In the genomic region with DNA sequence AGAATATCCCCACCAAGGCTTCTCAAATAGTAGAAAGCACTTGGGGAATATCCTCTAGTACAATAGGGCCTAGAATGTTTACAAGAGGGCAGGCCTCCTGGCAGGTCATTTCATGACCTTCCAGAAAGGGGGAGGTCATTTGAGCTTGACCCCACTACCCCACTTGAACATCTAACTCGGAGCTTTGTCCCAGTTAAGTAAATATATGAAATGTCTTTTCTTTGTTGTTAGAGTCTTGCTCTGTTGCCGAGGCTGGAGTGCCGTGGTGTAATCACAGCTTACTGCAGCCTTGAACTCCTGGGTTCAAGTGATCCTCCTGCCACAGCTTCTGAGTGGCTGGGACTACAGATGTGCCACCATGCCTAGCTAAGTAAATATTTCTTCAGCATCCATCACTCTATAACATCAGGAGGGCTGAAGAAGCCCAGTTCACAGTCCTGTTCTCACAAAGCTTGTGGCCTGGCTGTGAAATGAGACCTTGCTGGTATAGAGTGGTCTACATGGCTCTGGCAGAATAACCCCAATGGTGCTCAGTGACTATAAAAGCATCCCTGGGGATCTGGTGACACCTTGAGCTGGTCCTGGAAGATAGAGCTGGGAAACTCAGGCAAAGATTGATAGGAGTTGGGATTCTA, we compare ENCODE assay signal across 1 cellular context.
TF ChIP-seq lines count a peak whose summit lies in the region.

No MANE protein-coding gene starts in this region.

TF ChIP-seq in HepG2, 621 proteins besides CTCF, POLR2A, EP300 and RAD21 (continued from another document and continues in another):
- TF ChIP-seq HHEX (CRISPR knock-in tag; IDR thresholded peaks at IDR 0.05) = no peak
- no peak for TF ChIP-seq SMAD9 (CRISPR knock-in tag; IDR thresholded peaks at IDR 0.05)
- no peak for TF ChIP-seq ZNF296 (CRISPR knock-in tag; conservative IDR thresholded peaks at IDR 0.05)
- TF ChIP-seq, protein P1, sequence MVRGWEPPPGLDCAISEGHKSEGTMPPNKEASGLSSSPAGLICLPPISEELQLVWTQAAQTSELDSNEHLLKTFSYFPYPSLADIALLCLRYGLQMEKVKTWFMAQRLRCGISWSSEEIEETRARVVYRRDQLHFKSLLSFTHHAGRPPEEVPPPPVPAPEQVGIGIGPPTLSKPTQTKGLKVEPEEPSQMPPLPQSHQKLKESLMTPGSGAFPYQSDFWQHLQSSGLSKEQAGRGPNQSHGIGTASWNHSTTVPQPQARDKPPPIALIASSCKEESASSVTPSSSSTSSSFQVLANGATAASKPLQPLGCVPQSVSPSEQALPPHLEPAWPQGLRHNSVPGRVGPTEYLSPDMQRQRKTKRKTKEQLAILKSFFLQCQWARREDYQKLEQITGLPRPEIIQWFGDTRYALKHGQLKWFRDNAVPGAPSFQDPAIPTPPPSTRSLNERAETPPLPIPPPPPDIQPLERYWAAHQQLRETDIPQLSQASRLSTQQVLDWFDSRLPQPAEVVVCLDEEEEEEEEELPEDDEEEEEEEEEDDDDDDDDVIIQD (CRISPR knock-in tag; IDR thresholded peaks at IDR 0.05; ENCODE audit: low read depth) = no peak
- no peak for TF ChIP-seq TEAD2 (CRISPR knock-in tag; IDR thresholded peaks at IDR 0.05)
- no peak for TF ChIP-seq HIVEP1 (CRISPR knock-in tag; IDR thresholded peaks at IDR 0.05)
- no peak for TF ChIP-seq AKAP8 (CRISPR knock-in tag; IDR thresholded peaks at IDR 0.05)
- no peak for TF ChIP-seq ZNF724P (CRISPR knock-in tag; IDR thresholded peaks at IDR 0.05; ENCODE audit: borderline replicate concordance)
- no peak for TF ChIP-seq CENPT (CRISPR knock-in tag; IDR thresholded peaks at IDR 0.05; ENCODE audit: low read depth)
- TF ChIP-seq ZFP82 (CRISPR knock-in tag; IDR thresholded peaks at IDR 0.05; ENCODE audit: borderline replicate concordance) = no peak
- TF ChIP-seq, protein P2, sequence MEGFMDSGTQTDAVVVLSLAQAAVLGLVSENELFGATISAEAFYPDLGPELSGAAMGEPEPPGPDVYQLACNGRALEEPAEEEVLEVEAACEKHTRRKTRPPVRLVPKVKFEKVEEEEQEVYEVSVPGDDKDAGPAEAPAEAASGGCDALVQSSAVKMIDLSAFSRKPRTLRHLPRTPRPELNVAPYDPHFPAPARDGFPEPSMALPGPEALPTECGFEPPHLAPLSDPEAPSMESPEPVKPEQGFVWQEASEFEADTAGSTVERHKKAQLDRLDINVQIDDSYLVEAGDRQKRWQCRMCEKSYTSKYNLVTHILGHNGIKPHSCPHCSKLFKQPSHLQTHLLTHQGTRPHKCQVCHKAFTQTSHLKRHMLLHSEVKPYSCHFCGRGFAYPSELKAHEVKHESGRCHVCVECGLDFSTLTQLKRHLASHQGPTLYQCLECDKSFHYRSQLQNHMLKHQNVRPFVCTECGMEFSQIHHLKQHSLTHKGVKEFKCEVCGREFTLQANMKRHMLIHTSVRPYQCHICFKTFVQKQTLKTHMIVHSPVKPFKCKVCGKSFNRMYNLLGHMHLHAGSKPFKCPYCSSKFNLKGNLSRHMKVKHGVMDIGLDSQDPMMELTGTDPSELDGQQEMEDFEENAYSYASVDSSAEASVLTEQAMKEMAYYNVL (CRISPR knock-in tag; IDR thresholded peaks at IDR 0.05; ENCODE audit: borderline replicate concordance) = no peak
- no peak for TF ChIP-seq HOXA5 (CRISPR knock-in tag; IDR thresholded peaks at IDR 0.05)
- TF ChIP-seq, protein P3, sequence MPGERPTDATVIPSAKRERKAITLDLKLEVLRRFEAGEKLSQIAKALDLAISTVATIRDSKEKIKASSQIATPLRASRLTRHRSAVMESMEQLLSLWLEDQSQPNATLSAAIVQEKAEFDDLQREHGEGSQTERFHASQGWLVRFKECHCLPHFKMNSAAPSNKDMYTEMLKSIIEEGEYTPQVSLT (CRISPR knock-in tag; IDR thresholded peaks at IDR 0.05; ENCODE audit: borderline replicate concordance, low read depth) = no peak
- 0 out of 2 replicates have a peak, but pooled peaks have one; percentile 31 for TF ChIP-seq ISL2 (CRISPR knock-in tag; IDR thresholded peaks at IDR 0.05)
- no peak for TF ChIP-seq REL (CRISPR knock-in tag; conservative IDR thresholded peaks at IDR 0.05)
- TF ChIP-seq, protein P4, sequence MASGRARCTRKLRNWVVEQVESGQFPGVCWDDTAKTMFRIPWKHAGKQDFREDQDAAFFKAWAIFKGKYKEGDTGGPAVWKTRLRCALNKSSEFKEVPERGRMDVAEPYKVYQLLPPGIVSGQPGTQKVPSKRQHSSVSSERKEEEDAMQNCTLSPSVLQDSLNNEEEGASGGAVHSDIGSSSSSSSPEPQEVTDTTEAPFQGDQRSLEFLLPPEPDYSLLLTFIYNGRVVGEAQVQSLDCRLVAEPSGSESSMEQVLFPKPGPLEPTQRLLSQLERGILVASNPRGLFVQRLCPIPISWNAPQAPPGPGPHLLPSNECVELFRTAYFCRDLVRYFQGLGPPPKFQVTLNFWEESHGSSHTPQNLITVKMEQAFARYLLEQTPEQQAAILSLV (CRISPR knock-in tag; IDR thresholded peaks at IDR 0.05; ENCODE audit: borderline replicate concordance) = no peak
- TF ChIP-seq ZNF549 (CRISPR knock-in tag; IDR thresholded peaks at IDR 0.05) = no peak
- no peak for TF ChIP-seq FOXP1 (IDR thresholded peaks at IDR 0.05)
- peak; percentile 45; the same call in 1 of the 2 replicates for TF ChIP-seq FOXP1 (CRISPR knock-in tag; IDR thresholded peaks at IDR 0.05)
- TF ChIP-seq KLF13 (CRISPR knock-in tag; IDR thresholded peaks at IDR 0.05) = no peak
- no peak for TF ChIP-seq MED13 (CRISPR knock-in tag; IDR thresholded peaks at IDR 0.05)
- TF ChIP-seq ZNF17 (CRISPR knock-in tag; IDR thresholded peaks at IDR 0.05) = no peak
- TF ChIP-seq ZNF839 (CRISPR knock-in tag; IDR thresholded peaks at IDR 0.05; ENCODE audit: borderline replicate concordance) = no peak
- TF ChIP-seq, protein P5, sequence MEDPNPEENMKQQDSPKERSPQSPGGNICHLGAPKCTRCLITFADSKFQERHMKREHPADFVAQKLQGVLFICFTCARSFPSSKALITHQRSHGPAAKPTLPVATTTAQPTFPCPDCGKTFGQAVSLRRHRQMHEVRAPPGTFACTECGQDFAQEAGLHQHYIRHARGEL (CRISPR knock-in tag; IDR thresholded peaks at IDR 0.05) = no peak
- TF ChIP-seq ZNF235 (CRISPR knock-in tag; IDR thresholded peaks at IDR 0.05; ENCODE audit: borderline replicate concordance) = no peak
- no peak for TF ChIP-seq ARID2 (CRISPR knock-in tag; IDR thresholded peaks at IDR 0.05; ENCODE audit: borderline replicate concordance)
- TF ChIP-seq SIX4 (CRISPR knock-in tag; IDR thresholded peaks at IDR 0.05) = no peak
- TF ChIP-seq ETV6 (CRISPR knock-in tag; conservative IDR thresholded peaks at IDR 0.05) = no peak
- TF ChIP-seq ZNF10 (CRISPR knock-in tag; IDR thresholded peaks at IDR 0.05; ENCODE audit: borderline replicate concordance, low read depth) = no peak
- TF ChIP-seq NR2F2 (IDR thresholded peaks at IDR 0.05; ENCODE audit: borderline replicate concordance, low read depth) = peak; percentile 76
- TF ChIP-seq HMG20A (CRISPR knock-in tag; IDR thresholded peaks at IDR 0.05; ENCODE audit: borderline replicate concordance) = peak; percentile 45; the same call in 1 of the 2 replicates
- TF ChIP-seq, protein P6, sequence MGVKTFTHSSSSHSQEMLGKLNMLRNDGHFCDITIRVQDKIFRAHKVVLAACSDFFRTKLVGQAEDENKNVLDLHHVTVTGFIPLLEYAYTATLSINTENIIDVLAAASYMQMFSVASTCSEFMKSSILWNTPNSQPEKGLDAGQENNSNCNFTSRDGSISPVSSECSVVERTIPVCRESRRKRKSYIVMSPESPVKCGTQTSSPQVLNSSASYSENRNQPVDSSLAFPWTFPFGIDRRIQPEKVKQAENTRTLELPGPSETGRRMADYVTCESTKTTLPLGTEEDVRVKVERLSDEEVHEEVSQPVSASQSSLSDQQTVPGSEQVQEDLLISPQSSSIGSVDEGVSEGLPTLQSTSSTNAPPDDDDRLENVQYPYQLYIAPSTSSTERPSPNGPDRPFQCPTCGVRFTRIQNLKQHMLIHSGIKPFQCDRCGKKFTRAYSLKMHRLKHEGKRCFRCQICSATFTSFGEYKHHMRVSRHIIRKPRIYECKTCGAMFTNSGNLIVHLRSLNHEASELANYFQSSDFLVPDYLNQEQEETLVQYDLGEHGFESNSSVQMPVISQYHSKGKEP (CRISPR knock-in tag; IDR thresholded peaks at IDR 0.05) = no peak
- no peak for TF ChIP-seq ZNF232 (CRISPR knock-in tag; IDR thresholded peaks at IDR 0.05; ENCODE audit: borderline replicate concordance)
- 0 out of 2 replicates have a peak, but pooled peaks have one; percentile 21 for TF ChIP-seq NCOA2 (CRISPR knock-in tag; IDR thresholded peaks at IDR 0.05)
- TF ChIP-seq TRIM24 (CRISPR knock-in tag; IDR thresholded peaks at IDR 0.05) = no peak
- TF ChIP-seq, protein P7, sequence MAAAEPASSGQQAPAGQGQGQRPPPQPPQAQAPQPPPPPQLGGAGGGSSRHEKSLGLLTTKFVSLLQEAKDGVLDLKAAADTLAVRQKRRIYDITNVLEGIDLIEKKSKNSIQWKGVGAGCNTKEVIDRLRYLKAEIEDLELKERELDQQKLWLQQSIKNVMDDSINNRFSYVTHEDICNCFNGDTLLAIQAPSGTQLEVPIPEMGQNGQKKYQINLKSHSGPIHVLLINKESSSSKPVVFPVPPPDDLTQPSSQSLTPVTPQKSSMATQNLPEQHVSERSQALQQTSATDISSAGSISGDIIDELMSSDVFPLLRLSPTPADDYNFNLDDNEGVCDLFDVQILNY (CRISPR knock-in tag; conservative IDR thresholded peaks at IDR 0.05) = no peak
- TF ChIP-seq HNF4A (CRISPR knock-in tag; IDR thresholded peaks at IDR 0.05) = peak; percentile 59
- no peak for TF ChIP-seq MTA3 (CRISPR knock-in tag; IDR thresholded peaks at IDR 0.05)
- no peak for TF ChIP-seq CC2D1A (CRISPR knock-in tag; IDR thresholded peaks at IDR 0.05)
- TF ChIP-seq CCDC6 (CRISPR knock-in tag; IDR thresholded peaks at IDR 0.05) = no peak
- no peak for TF ChIP-seq HDAC1 (CRISPR knock-in tag; IDR thresholded peaks at IDR 0.05)
- TF ChIP-seq ZNF775 (CRISPR knock-in tag; IDR thresholded peaks at IDR 0.05; ENCODE audit: borderline replicate concordance) = no peak
- TF ChIP-seq NCOA1 (CRISPR knock-in tag; IDR thresholded peaks at IDR 0.05) = 0 out of 2 replicates have a peak, but pooled peaks have one; percentile 64
- no peak for TF ChIP-seq HDAC6 (IDR thresholded peaks at IDR 0.05; ENCODE audit: low read depth, low read length)
- no peak for TF ChIP-seq NAIF1 (CRISPR knock-in tag; IDR thresholded peaks at IDR 0.05; ENCODE audit: borderline replicate concordance)
- TF ChIP-seq, protein P8, sequence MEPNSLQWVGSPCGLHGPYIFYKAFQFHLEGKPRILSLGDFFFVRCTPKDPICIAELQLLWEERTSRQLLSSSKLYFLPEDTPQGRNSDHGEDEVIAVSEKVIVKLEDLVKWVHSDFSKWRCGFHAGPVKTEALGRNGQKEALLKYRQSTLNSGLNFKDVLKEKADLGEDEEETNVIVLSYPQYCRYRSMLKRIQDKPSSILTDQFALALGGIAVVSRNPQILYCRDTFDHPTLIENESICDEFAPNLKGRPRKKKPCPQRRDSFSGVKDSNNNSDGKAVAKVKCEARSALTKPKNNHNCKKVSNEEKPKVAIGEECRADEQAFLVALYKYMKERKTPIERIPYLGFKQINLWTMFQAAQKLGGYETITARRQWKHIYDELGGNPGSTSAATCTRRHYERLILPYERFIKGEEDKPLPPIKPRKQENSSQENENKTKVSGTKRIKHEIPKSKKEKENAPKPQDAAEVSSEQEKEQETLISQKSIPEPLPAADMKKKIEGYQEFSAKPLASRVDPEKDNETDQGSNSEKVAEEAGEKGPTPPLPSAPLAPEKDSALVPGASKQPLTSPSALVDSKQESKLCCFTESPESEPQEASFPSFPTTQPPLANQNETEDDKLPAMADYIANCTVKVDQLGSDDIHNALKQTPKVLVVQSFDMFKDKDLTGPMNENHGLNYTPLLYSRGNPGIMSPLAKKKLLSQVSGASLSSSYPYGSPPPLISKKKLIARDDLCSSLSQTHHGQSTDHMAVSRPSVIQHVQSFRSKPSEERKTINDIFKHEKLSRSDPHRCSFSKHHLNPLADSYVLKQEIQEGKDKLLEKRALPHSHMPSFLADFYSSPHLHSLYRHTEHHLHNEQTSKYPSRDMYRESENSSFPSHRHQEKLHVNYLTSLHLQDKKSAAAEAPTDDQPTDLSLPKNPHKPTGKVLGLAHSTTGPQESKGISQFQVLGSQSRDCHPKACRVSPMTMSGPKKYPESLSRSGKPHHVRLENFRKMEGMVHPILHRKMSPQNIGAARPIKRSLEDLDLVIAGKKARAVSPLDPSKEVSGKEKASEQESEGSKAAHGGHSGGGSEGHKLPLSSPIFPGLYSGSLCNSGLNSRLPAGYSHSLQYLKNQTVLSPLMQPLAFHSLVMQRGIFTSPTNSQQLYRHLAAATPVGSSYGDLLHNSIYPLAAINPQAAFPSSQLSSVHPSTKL (CRISPR knock-in tag; IDR thresholded peaks at IDR 0.05) = peak; percentile 76
- TF ChIP-seq ZNF720 (CRISPR knock-in tag; IDR thresholded peaks at IDR 0.05) = no peak
- TF ChIP-seq, protein P9, sequence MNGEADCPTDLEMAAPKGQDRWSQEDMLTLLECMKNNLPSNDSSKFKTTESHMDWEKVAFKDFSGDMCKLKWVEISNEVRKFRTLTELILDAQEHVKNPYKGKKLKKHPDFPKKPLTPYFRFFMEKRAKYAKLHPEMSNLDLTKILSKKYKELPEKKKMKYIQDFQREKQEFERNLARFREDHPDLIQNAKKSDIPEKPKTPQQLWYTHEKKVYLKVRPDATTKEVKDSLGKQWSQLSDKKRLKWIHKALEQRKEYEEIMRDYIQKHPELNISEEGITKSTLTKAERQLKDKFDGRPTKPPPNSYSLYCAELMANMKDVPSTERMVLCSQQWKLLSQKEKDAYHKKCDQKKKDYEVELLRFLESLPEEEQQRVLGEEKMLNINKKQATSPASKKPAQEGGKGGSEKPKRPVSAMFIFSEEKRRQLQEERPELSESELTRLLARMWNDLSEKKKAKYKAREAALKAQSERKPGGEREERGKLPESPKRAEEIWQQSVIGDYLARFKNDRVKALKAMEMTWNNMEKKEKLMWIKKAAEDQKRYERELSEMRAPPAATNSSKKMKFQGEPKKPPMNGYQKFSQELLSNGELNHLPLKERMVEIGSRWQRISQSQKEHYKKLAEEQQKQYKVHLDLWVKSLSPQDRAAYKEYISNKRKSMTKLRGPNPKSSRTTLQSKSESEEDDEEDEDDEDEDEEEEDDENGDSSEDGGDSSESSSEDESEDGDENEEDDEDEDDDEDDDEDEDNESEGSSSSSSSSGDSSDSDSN (CRISPR knock-in tag; IDR thresholded peaks at IDR 0.05) = no peak
- TF ChIP-seq ZNF644 (CRISPR knock-in tag; IDR thresholded peaks at IDR 0.05; ENCODE audit: low read depth) = no peak
- no peak for TF ChIP-seq RFXANK (CRISPR knock-in tag; IDR thresholded peaks at IDR 0.05)
- TF ChIP-seq ATRX (CRISPR knock-in tag; IDR thresholded peaks at IDR 0.05; ENCODE audit: borderline replicate concordance) = no peak
- no peak for TF ChIP-seq TMF1 (CRISPR knock-in tag; IDR thresholded peaks at IDR 0.05; ENCODE audit: low read depth)
- no peak for TF ChIP-seq NKX3-1 (CRISPR knock-in tag; IDR thresholded peaks at IDR 0.05)
- TF ChIP-seq MED1 (CRISPR knock-in tag; IDR thresholded peaks at IDR 0.05) = no peak
- no peak for TF ChIP-seq GPN1 (CRISPR knock-in tag; IDR thresholded peaks at IDR 0.05; ENCODE audit: borderline replicate concordance)
- TF ChIP-seq TAF15 (IDR thresholded peaks at IDR 0.05; ENCODE audit: low read depth, low read length, poor library complexity, severe bottlenecking) = no peak
- TF ChIP-seq ZNF552 (CRISPR knock-in tag; IDR thresholded peaks at IDR 0.05; ENCODE audit: borderline replicate concordance) = no peak
- TF ChIP-seq WIZ (CRISPR knock-in tag; IDR thresholded peaks at IDR 0.05) = no peak
- TF ChIP-seq FOXC1 (CRISPR knock-in tag; IDR thresholded peaks at IDR 0.05; ENCODE audit: borderline replicate concordance) = no peak
- no peak for TF ChIP-seq THYN1 (CRISPR knock-in tag; IDR thresholded peaks at IDR 0.05; ENCODE audit: borderline replicate concordance, low read depth)
